In the genomic region with DNA sequence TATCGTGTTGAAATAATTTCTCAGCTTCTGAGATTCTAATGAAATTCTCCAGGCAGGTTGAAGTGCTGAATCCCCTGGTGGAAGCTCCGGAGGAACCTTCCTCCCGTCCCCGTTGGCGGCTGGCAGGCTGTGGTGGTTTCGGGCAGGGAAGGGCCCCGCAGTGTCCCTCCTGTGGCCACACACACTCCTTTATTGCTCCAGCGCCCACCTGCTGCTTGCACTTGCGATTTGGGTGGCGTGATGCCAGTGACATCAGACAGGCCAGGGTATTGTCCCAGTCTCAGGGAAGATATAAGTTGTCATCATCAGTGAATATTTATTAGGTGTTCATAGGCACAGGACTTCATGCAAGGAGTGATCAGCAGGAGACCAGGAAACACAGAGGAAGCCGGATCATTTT, we compare ENCODE assay signal across 1 cellular context.
TF ChIP-seq lines count a peak whose summit lies in the region.

No MANE protein-coding gene starts in this region.

TF ChIP-seq in H1, 55 proteins besides CTCF, POLR2A, EP300 and RAD21:
- TF ChIP-seq BRCA1 (IDR thresholded peaks at IDR 0.05; ENCODE audit: low read depth, low read length), result no peak
- no peak for TF ChIP-seq SP1 (IDR thresholded peaks at IDR 0.05; ENCODE audit: low read depth, low read length)
TF ChIP-seq in H1: peak in this region for 0.
